In genomic region chr12:113206802-113207201, GRCh38 we compare ENCODE assay signal across 10 cellular contexts. TPM values are rescaled to one million over a fixed set of nuclear protein-coding genes. Genes with fewer than 3 reads are reported as not detected.
DNase-seq lines count a peak whose midpoint lies in the region; ATAC-seq and TF ChIP-seq lines count a peak whose summit lies in the region.
"Not testable (repeated sequence)": the region's sequence is repeated elsewhere in the genome, so short reads cannot be mapped to it uniquely, and the experiment has no call there.
"Had no signal": no experiment of that assay in that cellular context is flagged by ENCODE, and none has a peak within 500 bp of the region (broad histone marks: within the 10 kb centered on the region; RNA-seq: fewer than 3 reads in every experiment).

No MANE protein-coding gene starts in this region.

- H3K27ac Mint-ChIP-seq in CD4-positive, CD25-positive, alpha-beta regulatory T cell = peak overlapping the region; percentile 46 to 97 (median 83)
- H3K27ac Mint-ChIP-seq in T-helper 17 cell = peak overlapping the region; percentile 95
- H3K27ac Mint-ChIP-seq in activated T-cell treated with anti-CD3 and anti-CD28 coated beads, Interleukin-2, amount 50 U/mL, for 72 hours = peak overlapping the region; percentile 75
- peak overlapping the region; percentile 57 to 89 for H3K27ac Mint-ChIP-seq in effector memory CD8-positive, alpha-beta T cell
- H3K27ac Mint-ChIP-seq in naive thymus-derived CD8-positive, alpha-beta T cell = peak overlapping the region in 7 of 10 donors; percentile 24 to 91 (median 79)
- H3K27ac Mint-ChIP-seq in stimulated activated naive B cell treated with anti-CD40 and anti-IgM and Interleukin-4, amounts not matched to agents 10 μg/mL and 1 μg/mL and 100 μg/mL, for 72 hours = peak overlapping the region; percentile 87

- TF ChIP-seq POLR2A in HCT116 (IDR thresholded peaks at IDR 0.05; ENCODE audit: borderline replicate concordance, extremely low read depth, insufficient read depth, insufficient read length) = not testable (repeated sequence)

- H3F3A ChIP-seq in OCI-LY1 (ENCODE audit: insufficient read depth, low read length) = not testable (repeated sequence)

- H3K79me2 ChIP-seq in HCT116 (ENCODE audit: insufficient read depth, low read length); OCI-LY1 (ENCODE audit: insufficient read depth, low read length): not testable (repeated sequence)

- H3K36me3 Mint-ChIP-seq in CD4-positive, CD25-positive, alpha-beta regulatory T cell; T-helper 17 cell (ENCODE audit: low read depth); activated T-cell treated with anti-CD3 and anti-CD28 coated beads, Interleukin-2, amount 50 U/mL, for 72 hours (ENCODE audit: insufficient read depth in 2 of 2); naive thymus-derived CD8-positive, alpha-beta T cell: not testable (repeated sequence)
- H3K36me3 Mint-ChIP-seq in effector memory CD8-positive, alpha-beta T cell (ENCODE audit: insufficient read depth) = peaks cover 13% of the 10 kb centered on the region
- peaks cover 11 to 25% of the 10 kb centered on the region in 2 donors for H3K36me3 Mint-ChIP-seq in stimulated activated naive B cell treated with anti-CD40 and anti-IgM and Interleukin-4, amounts not matched to agents 10 μg/mL and 1 μg/mL and 100 μg/mL, for 72 hours

- H3K27ac ChIP-seq in CD4-positive, CD25-positive, alpha-beta regulatory T cell (ENCODE audit: insufficient read depth, low read length, poor library complexity, severe bottlenecking) = not testable (repeated sequence)
- H3K27ac ChIP-seq in HCT116 (ENCODE audit: low read depth, low read length) (peak overlapping the region; percentile 34; the same call in 1 of the 2 replicates), OCI-LY1 (ENCODE audit: low read depth, low read length, poor library complexity, severe bottlenecking) (peak overlapping the region; percentile 99)

- H3K27me3 Mint-ChIP-seq in CD4-positive, CD25-positive, alpha-beta regulatory T cell; T-helper 17 cell; activated T-cell treated with anti-CD3 and anti-CD28 coated beads, Interleukin-2, amount 50 U/mL, for 72 hours (ENCODE audit: low read depth); effector memory CD8-positive, alpha-beta T cell; naive thymus-derived CD8-positive, alpha-beta T cell; stimulated activated naive B cell treated with anti-CD40 and anti-IgM and Interleukin-4, amounts not matched to agents 10 μg/mL and 1 μg/mL and 100 μg/mL, for 72 hours: not testable (repeated sequence)

- H4K20me1 ChIP-seq in HCT116 (ENCODE audit: insufficient read depth); OCI-LY1 (ENCODE audit: insufficient read depth, low read length): not testable (repeated sequence)

- POLR2A ChIA-PET in HCT116 (lab: Charles Lee) = not testable (repeated sequence)
- POLR2A ChIA-PET in naive thymus-derived CD8-positive, alpha-beta T cell (lab: Charles Lee) = interaction anchor here (2.5 kb wide), 1 partner anchor 15 kb away, joined by 24 read pairs; the partner anchor contains the start of gene TPCN1

- DNase-seq in CD4-positive, CD25-positive, alpha-beta regulatory T cell; HCT116 (ENCODE audit: low read depth, low spot score); T-helper 17 cell; activated T-cell treated with anti-CD3 and anti-CD28 coated beads, Interleukin-2, amount 50 U/mL, for 72 hours; effector memory CD8-positive, alpha-beta T cell; naive thymus-derived CD8-positive, alpha-beta T cell; stimulated activated naive B cell treated with anti-CD40 and anti-IgM and Interleukin-4, amounts not matched to agents 10 μg/mL and 1 μg/mL and 100 μg/mL, for 72 hours: not testable (repeated sequence)

- not testable (repeated sequence) for H3K27me3 ChIP-seq in CD4-positive, CD25-positive, alpha-beta regulatory T cell (ENCODE audit: control insufficient read depth, insufficient read depth, low read length); HCT116 (ENCODE audit: insufficient read depth, low read length); OCI-LY1 (ENCODE audit: insufficient read depth, low read length)

- CTCF ChIA-PET in HCT116 (lab: Charles Lee) = not testable (repeated sequence)

- not testable (repeated sequence) for TF ChIP-seq CTCF in HCT116 (IDR thresholded peaks at IDR 0.05 in 2 of 3, conservative IDR thresholded peaks at IDR 0.05 in 1 of 3; ENCODE audit: borderline replicate concordance in 1 of 3, insufficient read depth in 1 of 3, low read depth in 2 of 3, low read length in 2 of 3); OCI-LY1 (IDR thresholded peaks at IDR 0.05; ENCODE audit: low read length)

- H3K4me2 ChIP-seq in HCT116 (ENCODE audit: low read length); OCI-LY1 (ENCODE audit: low read length): not testable (repeated sequence)

- not testable (repeated sequence) for H3K9ac ChIP-seq in HCT116 (ENCODE audit: low read length)
- H3K9ac ChIP-seq in OCI-LY1 (ENCODE audit: low read length) = peak overlapping the region; percentile 83; the same call in 1 of the 2 replicates

- ATAC-seq in CD4-positive, CD25-positive, alpha-beta regulatory T cell (ENCODE audit: low read depth in 2 of 2); HCT116; T-helper 17 cell; activated T-cell treated with anti-CD3 and anti-CD28 coated beads, Interleukin-2, amount 50 U/mL, for 72 hours (replicated peaks in 1 of 2); effector memory CD8-positive, alpha-beta T cell (replicated peaks); naive thymus-derived CD8-positive, alpha-beta T cell; stimulated activated naive B cell treated with anti-CD40 and anti-IgM and Interleukin-4, amounts not matched to agents 10 μg/mL and 1 μg/mL and 100 μg/mL, for 72 hours (replicated peaks): not testable (repeated sequence)

- intact Hi-C loops in HCT116 (cut with micrococcal nuclease) = not testable (repeated sequence)

- H2AFZ ChIP-seq in HCT116 (ENCODE audit: low read depth, low read length, poor library complexity, severe bottlenecking); OCI-LY1 (ENCODE audit: low read length): not testable (repeated sequence)

- H3K4me3 ChIP-seq in CD4-positive, CD25-positive, alpha-beta regulatory T cell (ENCODE audit: low read depth, low read length); HCT116 (replicated peaks in 1 of 2; ENCODE audit: low read depth in 1 of 2, low read length in 2 of 2); OCI-LY1 (ENCODE audit: low read depth, low read length, poor library complexity, severe bottlenecking): not testable (repeated sequence)

- RAD21 ChIA-PET in HCT116 (lab: Charles Lee; ENCODE audit: low non-redundant PET in 1 of 2, low total read pairs in 2 of 2, uncharacterized antibody in 2 of 2, unreplicated experiment in 2 of 2) = not testable (repeated sequence)

- H3K4me1 Mint-ChIP-seq in CD4-positive, CD25-positive, alpha-beta regulatory T cell = peaks cover 11 to 48% (median 26%) of the 10 kb centered on the region in 4 donors
- H3K4me1 Mint-ChIP-seq in T-helper 17 cell = peaks cover 24% of the 10 kb centered on the region
- H3K4me1 Mint-ChIP-seq in activated T-cell treated with anti-CD3 and anti-CD28 coated beads, Interleukin-2, amount 50 U/mL, for 72 hours (ENCODE audit: low read depth) = peaks cover 73% of the 10 kb centered on the region
- peaks cover 31 to 39% of the 10 kb centered on the region in 2 donors for H3K4me1 Mint-ChIP-seq in effector memory CD8-positive, alpha-beta T cell (ENCODE audit: low read depth in 2 of 2)
- H3K4me1 Mint-ChIP-seq in naive thymus-derived CD8-positive, alpha-beta T cell = peaks cover 21 to 56% (median 40%) of the 10 kb centered on the region in 4 donors
- H3K4me1 Mint-ChIP-seq in stimulated activated naive B cell treated with anti-CD40 and anti-IgM and Interleukin-4, amounts not matched to agents 10 μg/mL and 1 μg/mL and 100 μg/mL, for 72 hours = peaks cover 49 to 83% of the 10 kb centered on the region in 2 donors

- not testable (repeated sequence) for H3K9me3 Mint-ChIP-seq in CD4-positive, CD25-positive, alpha-beta regulatory T cell; activated T-cell treated with anti-CD3 and anti-CD28 coated beads, Interleukin-2, amount 50 U/mL, for 72 hours; effector memory CD8-positive, alpha-beta T cell; naive thymus-derived CD8-positive, alpha-beta T cell; stimulated activated naive B cell treated with anti-CD40 and anti-IgM and Interleukin-4, amounts not matched to agents 10 μg/mL and 1 μg/mL and 100 μg/mL, for 72 hours

- not testable (repeated sequence) for H3K9me2 ChIP-seq in HCT116 (ENCODE audit: insufficient read depth); OCI-LY1 (ENCODE audit: low read depth, low read length)

- TF ChIP-seq RAD21 in HCT116 (IDR thresholded peaks at IDR 0.05; ENCODE audit: low read depth) = not testable (repeated sequence)

- BruUV-seq in HCT116 (replicated peaks; lab: Mats Ljungman, UMichigan) = not testable (repeated sequence)

- peaks cover 28% of the 10 kb centered on the region for H3K4me1 ChIP-seq in CD4-positive, CD25-positive, alpha-beta regulatory T cell (ENCODE audit: control insufficient read depth, insufficient read depth, low read length, poor library complexity, severe bottlenecking)
- H3K4me1 ChIP-seq in HCT116 (ENCODE audit: control insufficient read depth in 1 of 2, insufficient read depth in 2 of 2, low read length in 2 of 2) (peaks cover 18 to 24% of the 10 kb centered on the region in 2 experiments), OCI-LY1 (ENCODE audit: insufficient read depth, low read length, severe bottlenecking) (peaks cover 84% of the 10 kb centered on the region)

- H3K4me3 Mint-ChIP-seq in CD4-positive, CD25-positive, alpha-beta regulatory T cell; T-helper 17 cell; activated T-cell treated with anti-CD3 and anti-CD28 coated beads, Interleukin-2, amount 50 U/mL, for 72 hours; effector memory CD8-positive, alpha-beta T cell; naive thymus-derived CD8-positive, alpha-beta T cell: not testable (repeated sequence)
- peak overlapping the region; percentile 20 to 61 for H3K4me3 Mint-ChIP-seq in stimulated activated naive B cell treated with anti-CD40 and anti-IgM and Interleukin-4, amounts not matched to agents 10 μg/mL and 1 μg/mL and 100 μg/mL, for 72 hours

- H3K9me3 ChIP-seq in CD4-positive, CD25-positive, alpha-beta regulatory T cell (ENCODE audit: control insufficient read depth in 2 of 2, low read length in 2 of 2); HCT116 (ENCODE audit: control insufficient read depth in 1 of 2, insufficient read depth in 1 of 2, low read depth in 1 of 2, low read length in 2 of 2); OCI-LY1 (ENCODE audit: low read length); T-helper 17 cell (ENCODE audit: control insufficient read depth, low read length, poor library complexity, severe bottlenecking): not testable (repeated sequence)

- not testable (repeated sequence) for H3K36me3 ChIP-seq in CD4-positive, CD25-positive, alpha-beta regulatory T cell (ENCODE audit: control insufficient read depth, insufficient read depth, low read length); HCT116 (ENCODE audit: control insufficient read depth in 1 of 2, insufficient read depth in 2 of 2, low read length in 2 of 2)
- H3K36me3 ChIP-seq in OCI-LY1 (ENCODE audit: insufficient read depth, low read length) = peaks cover 36% of the 10 kb centered on the region

RNA-seq across cellular contexts. Expression of gene TPCN1, which starts 14.5 kb away (rescaled TPM):
- total RNA-seq in CD4-positive, CD25-positive, alpha-beta regulatory T cell = 44.9 TPM
- polyA plus RNA-seq in CD4-positive, CD25-positive, alpha-beta regulatory T cell = 1 to 10 TPM; 5.2 to 9.5 (median 8.4) TPM
- total RNA-seq in HCT116 (2021; ENCODE audit: unreplicated experiment) (29.7 TPM), T-helper 17 cell (10 to 100 TPM; 39.9 to 59.0 TPM)
- 23.5 and 29.4 TPM in 2 replicates for polyA plus RNA-seq in HCT116 (2012)
- total RNA-seq in activated T-cell treated with anti-CD3 and anti-CD28 coated beads, Interleukin-2, amount 50 U/mL, for 72 hours = 10 to 100 TPM; 74.7 to 84.0 TPM
- total RNA-seq in naive thymus-derived CD8-positive, alpha-beta T cell = 10 to 100 TPM; 81.2 to 83.0 TPM
- polyA plus RNA-seq in naive thymus-derived CD8-positive, alpha-beta T cell = 10 to 100 TPM in 2 of 3 donors, 1 to 10 TPM in 1; 6.7 to 16.5 (median 11.0) TPM

RNA-seq across cellular contexts. Expression of gene RITA1, which starts 21.3 kb away (rescaled TPM):
- 10.1 TPM for total RNA-seq in CD4-positive, CD25-positive, alpha-beta regulatory T cell
- polyA plus RNA-seq in CD4-positive, CD25-positive, alpha-beta regulatory T cell = 10 to 100 TPM; 20.4 to 38.3 (median 24.2) TPM
- total RNA-seq in HCT116 (2021; ENCODE audit: unreplicated experiment) = 20.7 TPM
- polyA plus RNA-seq in HCT116 (2012) = 14.2 and 15.8 TPM in 2 replicates
- total RNA-seq in T-helper 17 cell = 1 to 10 TPM; 5.1 to 8.6 TPM
- 10 to 100 TPM; 21.3 to 25.1 TPM for total RNA-seq in activated T-cell treated with anti-CD3 and anti-CD28 coated beads, Interleukin-2, amount 50 U/mL, for 72 hours
- total RNA-seq in naive thymus-derived CD8-positive, alpha-beta T cell = 10 to 100 TPM; 12.8 to 17.1 TPM
- 10 to 100 TPM; 22.9 to 26.2 (median 24.6) TPM for polyA plus RNA-seq in naive thymus-derived CD8-positive, alpha-beta T cell

RNA-seq across cellular contexts. Expression of gene DDX54, which starts 21.5 kb away (rescaled TPM):
- 75.5 TPM for total RNA-seq in CD4-positive, CD25-positive, alpha-beta regulatory T cell
- 10 to 100 TPM; 12.5 to 20.8 (median 17.8) TPM for polyA plus RNA-seq in CD4-positive, CD25-positive, alpha-beta regulatory T cell
- total RNA-seq in HCT116 (2021; ENCODE audit: unreplicated experiment) = 110 TPM
- 69.3 and 81.2 TPM in 2 replicates for polyA plus RNA-seq in HCT116 (2012)
- 10 to 100 TPM; 75.9 to 92.5 TPM for total RNA-seq in T-helper 17 cell
- 10 to 100 TPM; 81.4 to 82.7 TPM for total RNA-seq in activated T-cell treated with anti-CD3 and anti-CD28 coated beads, Interleukin-2, amount 50 U/mL, for 72 hours
- 10 to 100 TPM; 76.1 to 81.8 TPM for total RNA-seq in naive thymus-derived CD8-positive, alpha-beta T cell
- polyA plus RNA-seq in naive thymus-derived CD8-positive, alpha-beta T cell = 10 to 100 TPM; 17.9 to 38.2 (median 24.3) TPM

RNA-seq across cellular contexts. Expression of gene CFAP73, which starts 57.3 kb away (rescaled TPM):
- 0.42 TPM for total RNA-seq in CD4-positive, CD25-positive, alpha-beta regulatory T cell
- not detected for polyA plus RNA-seq in CD4-positive, CD25-positive, alpha-beta regulatory T cell
- total RNA-seq in HCT116 (2021; ENCODE audit: unreplicated experiment) (0.34 TPM), T-helper 17 cell (not detected)
- 0.17 and 0.40 TPM in 2 replicates for polyA plus RNA-seq in HCT116 (2012)
- total RNA-seq in activated T-cell treated with anti-CD3 and anti-CD28 coated beads, Interleukin-2, amount 50 U/mL, for 72 hours = 1 to 10 TPM; 2.0 to 2.1 TPM
- total RNA-seq in naive thymus-derived CD8-positive, alpha-beta T cell = under 1 TPM in 1 of 2 experiments, not detected in 1; 0.39 TPM
- not detected for polyA plus RNA-seq in naive thymus-derived CD8-positive, alpha-beta T cell
- total RNA-seq: G401, SJCRH30 had no signal
